In the genomic region with DNA sequence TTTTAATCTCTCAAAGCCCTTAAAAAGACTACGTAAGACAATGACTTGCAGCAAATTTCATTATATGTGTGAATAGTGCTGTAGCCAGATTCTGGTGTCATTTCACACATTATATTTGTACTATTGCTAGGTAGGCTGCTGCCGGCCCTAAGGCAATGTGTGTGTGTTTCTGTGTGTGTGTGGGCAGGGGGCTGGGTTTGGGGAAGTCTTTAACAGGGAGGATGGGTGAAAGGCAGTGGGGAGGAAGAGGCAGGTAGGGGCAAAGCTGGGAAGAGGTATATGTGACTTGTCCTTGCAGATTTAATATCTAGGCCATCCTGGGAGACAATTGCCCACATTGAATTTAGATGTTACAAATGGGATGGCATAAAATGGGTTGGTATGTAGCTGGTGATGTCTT, we compare ENCODE assay signal across 21 cellular contexts.
"Had no signal": no experiment of that assay in that cellular context is flagged by ENCODE, and none has a peak within 500 bp of the region (broad histone marks: within the 10 kb centered on the region; RNA-seq: fewer than 3 reads in every experiment).

No MANE protein-coding gene starts in this region.

- H3K36me3 ChIP-seq: breast epithelium, left lung, upper lobe of right lung had no signal

- DNase-seq: activated B cell treated with CpG ODN at 0.5 μM for 24 hours; activated CD4-positive, alpha-beta T cell treated with anti-CD3 and anti-CD28 coated beads for 36 hours; activated CD4-positive, alpha-beta T cell treated with anti-CD3 and anti-CD28 coated beads, Interleukin-2, amount 50 U/mL, for 48 hours; activated naive CD4-positive, alpha-beta T cell treated with Interleukin-2 at 50 U/mL for 16 hours; activated naive CD8-positive, alpha-beta T cell treated with anti-CD3 and anti-CD28 coated beads for 36 hours; activated T-cell treated with anti-CD3 and anti-CD28 coated beads, Interleukin-2, amount 50 U/mL, for 48 hours; effector memory CD4-positive, alpha-beta T cell; foreskin melanocyte; immature natural killer cell; left lung; naive thymus-derived CD8-positive, alpha-beta T cell; occipital lobe; stimulated activated CD4-positive, alpha-beta T cell treated with anti-CD3 and anti-CD28 coated beads, Interleukin-4, amount 100 ng/mL, for 24 hours; stimulated activated naive CD4-positive, alpha-beta T cell treated with Interleukin-2 at 50 U/mL for 16 hours; T1000; upper lobe of right lung had no signal

- H3K4me1 ChIP-seq: breast epithelium, upper lobe of right lung had no signal

- H3K27ac ChIP-seq: breast epithelium, hepatocyte, left lung, upper lobe of right lung had no signal

- H3K4me3 ChIP-seq: breast epithelium, hepatocyte, left lung, lung, upper lobe of right lung had no signal

- H3K4me1 Mint-ChIP-seq: activated B cell treated with CpG ODN at 0.5 μM for 24 hours; activated naive CD8-positive, alpha-beta T cell treated with anti-CD3 and anti-CD28 coated beads for 36 hours; immature natural killer cell had no signal

- H3K9me3 ChIP-seq: breast epithelium, left lung, upper lobe of right lung had no signal

- ATAC-seq: activated CD4-positive, alpha-beta T cell treated with anti-CD3 and anti-CD28 coated beads for 36 hours; esophagus mucosa; left lung; naive thymus-derived CD8-positive, alpha-beta T cell; upper lobe of right lung had no signal

- H3K9me3 Mint-ChIP-seq: activated B cell treated with CpG ODN at 0.5 μM for 24 hours; activated naive CD8-positive, alpha-beta T cell treated with anti-CD3 and anti-CD28 coated beads for 36 hours; T-helper 1 cell treated with Interleukin-12 subunit alpha and Interleukin-12 subunit beta and Interleukin-4 antibody, amounts not matched to agents 30 μg/mL and 1 μg/mL, for 36 hours had no signal

- H3K36me3 Mint-ChIP-seq: activated naive CD8-positive, alpha-beta T cell treated with anti-CD3 and anti-CD28 coated beads for 36 hours; immature natural killer cell; naive thymus-derived CD8-positive, alpha-beta T cell had no signal

- H3K4me2 ChIP-seq: hepatocyte had no signal

- H3K27ac Mint-ChIP-seq: activated B cell treated with CpG ODN at 0.5 μM for 24 hours; activated CD4-positive, alpha-beta T cell treated with anti-CD3 and anti-CD28 coated beads for 36 hours; activated naive CD8-positive, alpha-beta T cell treated with anti-CD3 and anti-CD28 coated beads for 36 hours; immature natural killer cell; naive thymus-derived CD8-positive, alpha-beta T cell; T-helper 1 cell treated with Interleukin-12 subunit alpha and Interleukin-12 subunit beta and Interleukin-4 antibody, amounts not matched to agents 30 μg/mL and 1 μg/mL, for 36 hours had no signal

- H3K27me3 ChIP-seq: breast epithelium, hepatocyte, left lung, upper lobe of right lung had no signal

- H3K4me3 Mint-ChIP-seq: activated B cell treated with CpG ODN at 0.5 μM for 24 hours; activated CD4-positive, alpha-beta T cell treated with anti-CD3 and anti-CD28 coated beads for 36 hours; activated naive CD8-positive, alpha-beta T cell treated with anti-CD3 and anti-CD28 coated beads for 36 hours; immature natural killer cell; naive thymus-derived CD8-positive, alpha-beta T cell; T-helper 1 cell treated with Interleukin-12 subunit alpha and Interleukin-12 subunit beta and Interleukin-4 antibody, amounts not matched to agents 30 μg/mL and 1 μg/mL, for 36 hours had no signal

- H2AFZ ChIP-seq: hepatocyte had no signal
